In genomic region chr6:26457796-26458688, GRCh38 we compare ENCODE assay signal across 1 cellular context.
TF ChIP-seq lines count a peak whose summit lies in the region.

Gene BTN2A1 (plus strand): TSS chr6:26457955. CDS start chr6:26458637, 682 bp downstream.

TF ChIP-seq in K562, 482 proteins besides CTCF, POLR2A, EP300 and RAD21 (continued from another document and continues in another):
- TF ChIP-seq MGA (IDR thresholded peaks at IDR 0.05) (peak; percentile 3; the same call in 1 of the 2 replicates), ETV5 (CRISPR knock-in tag; IDR thresholded peaks at IDR 0.05; ENCODE audit: low read depth) (0 out of 2 replicates have a peak, but pooled peaks have one; percentile 13), CGGBP1 (CRISPR knock-in tag; IDR thresholded peaks at IDR 0.05) (peak; percentile 29; the same call in 1 of the 2 replicates), IRF9 (tag; IDR thresholded peaks at IDR 0.05) (no peak), HNRNPL (IDR thresholded peaks at IDR 0.05; ENCODE audit: low read depth, low read length) (no peak), NRF1 (conservative IDR thresholded peaks at IDR 0.05 in 1 of 2, IDR thresholded peaks at IDR 0.05 in 1 of 2) (peak in 1 of 2 experiments; percentile 40; a peak in 2 of 4 replicates), SUPT5H (IDR thresholded peaks at IDR 0.05) (peak; percentile 82), DDX20 (tag; IDR thresholded peaks at IDR 0.05; ENCODE audit: low read depth) (no peak), CC2D1A (IDR thresholded peaks at IDR 0.05) (0 out of 2 replicates have a peak, but pooled peaks have one; percentile 11), ELF4 (CRISPR knock-in tag; IDR thresholded peaks at IDR 0.05) (peak; percentile 24; the same call in 1 of the 2 replicates), ZNF280A (IDR thresholded peaks at IDR 0.05; ENCODE audit: low read depth, partially characterized antibody) (no peak), XRCC3 (IDR thresholded peaks at IDR 0.05) (no peak), PRDM10 (IDR thresholded peaks at IDR 0.05; ENCODE audit: partially characterized antibody) (peak; percentile 84), ZNF592 (IDR thresholded peaks at IDR 0.05) (0 out of 2 replicates have a peak, but pooled peaks have one; percentile 4), ZNF696 (CRISPR knock-in tag; conservative IDR thresholded peaks at IDR 0.05) (no peak), RBFOX2 (IDR thresholded peaks at IDR 0.05; ENCODE audit: low read depth, low read length) (peak; percentile 71), SOX6 (IDR thresholded peaks at IDR 0.05) (no peak), ZBTB12 (CRISPR knock-in tag; IDR thresholded peaks at IDR 0.05) (peak; percentile 70), MLLT1 (IDR thresholded peaks at IDR 0.05) (peak in 1 of 2 experiments; percentile 50; a peak in 1 of 4 replicates), ZNF395 (CRISPR knock-in tag; IDR thresholded peaks at IDR 0.05) (no peak), TRIM28 (IDR thresholded peaks at IDR 0.05) (no peak), ZBTB7A (IDR thresholded peaks at IDR 0.05; ENCODE audit: borderline replicate concordance, control insufficient read depth, low read depth, low read length) (peak; percentile 64; the same call in 1 of the 2 replicates), ZNF263 (CRISPR knock-in tag; IDR thresholded peaks at IDR 0.05; ENCODE audit: borderline replicate concordance) (peak; percentile 88)
